ENCODE assay signal across 1 cellular context in genomic region chr5:152404494-152404893, GRCh38.
TF ChIP-seq lines count a peak whose summit lies in the region.

No MANE protein-coding gene starts in this region.

TF ChIP-seq in H1, 55 proteins besides CTCF, POLR2A, EP300 and RAD21:
- TF ChIP-seq HDAC6 (IDR thresholded peaks at IDR 0.05; ENCODE audit: low read depth, low read length), result no peak
- no peak for TF ChIP-seq RFX5 (IDR thresholded peaks at IDR 0.05; ENCODE audit: borderline replicate concordance, low read depth, low read length)
- TF ChIP-seq, protein P1, sequence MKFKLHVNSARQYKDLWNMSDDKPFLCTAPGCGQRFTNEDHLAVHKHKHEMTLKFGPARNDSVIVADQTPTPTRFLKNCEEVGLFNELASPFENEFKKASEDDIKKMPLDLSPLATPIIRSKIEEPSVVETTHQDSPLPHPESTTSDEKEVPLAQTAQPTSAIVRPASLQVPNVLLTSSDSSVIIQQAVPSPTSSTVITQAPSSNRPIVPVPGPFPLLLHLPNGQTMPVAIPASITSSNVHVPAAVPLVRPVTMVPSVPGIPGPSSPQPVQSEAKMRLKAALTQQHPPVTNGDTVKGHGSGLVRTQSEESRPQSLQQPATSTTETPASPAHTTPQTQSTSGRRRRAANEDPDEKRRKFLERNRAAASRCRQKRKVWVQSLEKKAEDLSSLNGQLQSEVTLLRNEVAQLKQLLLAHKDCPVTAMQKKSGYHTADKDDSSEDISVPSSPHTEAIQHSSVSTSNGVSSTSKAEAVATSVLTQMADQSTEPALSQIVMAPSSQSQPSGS (IDR thresholded peaks at IDR 0.05; ENCODE audit: low read length), result no peak
- no peak for TF ChIP-seq YY1 (IDR thresholded peaks at IDR 0.05; ENCODE audit: low read depth, low read length)
- TF ChIP-seq FOSL1 (IDR thresholded peaks at IDR 0.05; ENCODE audit: insufficient read depth, low read depth, low read length), result no peak
